In genomic region chr4:57501715-57502114, GRCh38 we compare ENCODE assay signal across 16 cellular contexts.
DNase-seq lines count a peak whose midpoint lies in the region; ATAC-seq and TF ChIP-seq lines count a peak whose summit lies in the region.
"Had no signal": no experiment of that assay in that cellular context is flagged by ENCODE, and none has a peak within 500 bp of the region (broad histone marks: within the 10 kb centered on the region; RNA-seq: fewer than 3 reads in every experiment).

No MANE protein-coding gene starts in this region.

- no peak overlapping the region for H4K5ac ChIP-seq in mesendoderm (ENCODE audit: low read length)

- no peak overlapping the region for H3K18ac ChIP-seq in mesendoderm (ENCODE audit: low read length)

- no peaks in the 10 kb centered on the region for H3K36me3 Mint-ChIP-seq in activated T-cell treated with anti-CD3 and anti-CD28 coated beads, Interleukin-2, amount 50 U/mL, for 24 hours (ENCODE audit: low read depth)

- no peak for TF ChIP-seq CTCF in epithelial cell of proximal tubule (conservative IDR thresholded peaks at IDR 0.05; ENCODE audit: low read depth, low read length)

- H3K79me1 ChIP-seq in mesendoderm (ENCODE audit: low read length), result no peaks in the 10 kb centered on the region

- DNase-seq in AG08395 (ENCODE audit: low spot score) (peak; percentile 2), NCI-H226 (peak; percentile 97), epithelial cell of proximal tubule (ENCODE audit: low read depth) (peak; percentile 94), mesendoderm (peak; percentile 84), GDM1 (lab: John Stamatoyannopoulos, UW) (no peak), left lobe of liver (ENCODE audit: low spot score) (no peak)
- no peak for DNase-seq in activated T-cell treated with anti-CD3 and anti-CD28 coated beads, Interleukin-2, amount 50 U/mL, for 24 hours
- DNase-seq: activated CD4-positive, alpha-beta T cell treated with anti-CD3 and anti-CD28 coated beads, Interleukin-2, amount 50 U/mL, for 1 hour; activated naive CD4-positive, alpha-beta T cell; effector CD4-positive, alpha-beta T cell; HFFc6; NCI-H526 treated with DMSO at 0.1 percent for 48 hours; stimulated activated CD4-positive, alpha-beta T cell treated with anti-CD3 and anti-CD28 coated beads, Interleukin-2, amount 100 ng/mL, for 48 hours had no signal

- no peak overlapping the region for H3K4me3 Mint-ChIP-seq in activated T-cell treated with anti-CD3 and anti-CD28 coated beads, Interleukin-2, amount 50 U/mL, for 24 hours
- H3K4me3 Mint-ChIP-seq: B cell; HFFc6; stimulated activated naive CD8-positive, alpha-beta T cell treated with anti-CD3 and anti-CD28 coated beads, Interleukin-15, Interleukin-2, amounts not matched to agents 100 ng/mL and 50 ng/mL, for 24 hours had no signal

- H3K4ac ChIP-seq in mesendoderm (ENCODE audit: low read depth, low read length), result no peak overlapping the region

- H3K27me3 ChIP-seq in mesendoderm (ENCODE audit: insufficient read depth, low read length, poor library complexity), result no peaks in the 10 kb centered on the region

- H3K27ac ChIP-seq in mesendoderm (ENCODE audit: low read depth, low read length), result no peak overlapping the region

- no peaks in the 10 kb centered on the region for H3K4me1 ChIP-seq in mesendoderm (ENCODE audit: control insufficient read depth, low read depth, low read length)

- no peaks in the 10 kb centered on the region for H3K36me3 ChIP-seq in mesendoderm (ENCODE audit: control insufficient read depth, insufficient read depth, low read length)

- no peak overlapping the region for H2BK120ac ChIP-seq in mesendoderm (ENCODE audit: low read depth, low read length)

- H3K4me1 Mint-ChIP-seq in activated T-cell treated with anti-CD3 and anti-CD28 coated beads, Interleukin-2, amount 50 U/mL, for 24 hours (ENCODE audit: low read depth), result no peaks in the 10 kb centered on the region
- H3K4me1 Mint-ChIP-seq: B cell had no signal

- no peaks in the 10 kb centered on the region for H3K79me2 ChIP-seq in mesendoderm (ENCODE audit: control insufficient read depth, insufficient read depth, low read length)

- H3K9ac ChIP-seq in mesendoderm (ENCODE audit: low read length), result no peak overlapping the region

- H3K23ac ChIP-seq in mesendoderm (ENCODE audit: low read length), result no peak overlapping the region

- no peaks in the 10 kb centered on the region for H3K9me3 Mint-ChIP-seq in activated T-cell treated with anti-CD3 and anti-CD28 coated beads, Interleukin-2, amount 50 U/mL, for 24 hours

- no peak overlapping the region for H2AK5ac ChIP-seq in mesendoderm (ENCODE audit: low read length)

- no peak overlapping the region for H4K8ac ChIP-seq in mesendoderm (ENCODE audit: low read depth, low read length)

- H3K4me2 ChIP-seq in mesendoderm (ENCODE audit: low read length), result no peak overlapping the region

- no peak overlapping the region for H2BK15ac ChIP-seq in mesendoderm (replicated peaks; ENCODE audit: low read depth)

- H3K4me3 ChIP-seq in epithelial cell of proximal tubule (ENCODE audit: low read depth, low read length), result no peak overlapping the region
- H3K4me3 ChIP-seq in mesendoderm (ENCODE audit: low read length), result no peak overlapping the region

- no peak for ATAC-seq in HG03354 (IDR thresholded peaks at IDR 0.05; ENCODE audit: poor library complexity, severe bottlenecking, unreplicated experiment)
- ATAC-seq in left lobe of liver, result no peak

- H3K56ac ChIP-seq in mesendoderm (ENCODE audit: low read length), result no peak overlapping the region

- no peak overlapping the region for H3K27ac Mint-ChIP-seq in activated T-cell treated with anti-CD3 and anti-CD28 coated beads, Interleukin-2, amount 50 U/mL, for 24 hours
- H3K27ac Mint-ChIP-seq: B cell; HFFc6; stimulated activated naive CD8-positive, alpha-beta T cell treated with anti-CD3 and anti-CD28 coated beads, Interleukin-15, Interleukin-2, amounts not matched to agents 100 ng/mL and 50 ng/mL, for 24 hours had no signal

- H2BK5ac ChIP-seq in mesendoderm (ENCODE audit: low read length), result no peak overlapping the region

- no CpG with 5 or more reads among the region's 4 CpGs for WGBS in mesendoderm (ENCODE audit: extremely low coverage, insufficient coverage, low lambda C conversion rate)

- no peaks in the 10 kb centered on the region for H3K27me3 Mint-ChIP-seq in activated T-cell treated with anti-CD3 and anti-CD28 coated beads, Interleukin-2, amount 50 U/mL, for 24 hours
- H3K27me3 Mint-ChIP-seq: B cell; stimulated activated naive CD8-positive, alpha-beta T cell treated with anti-CD3 and anti-CD28 coated beads, Interleukin-15, Interleukin-2, amounts not matched to agents 100 ng/mL and 50 ng/mL, for 24 hours had no signal

Comparison
In these comparisons a context has a peak if more than half of its experiments do, and no peak if none do; other contexts are left out.
1. DNase-seq: peak in AG08395 (single experiment), NCI-H226 (single experiment), epithelial cell of proximal tubule (single experiment) and mesendoderm (single experiment); none in GDM1 (single experiment), left lobe of liver (single experiment) and activated T-cell treated with anti-CD3 and anti-CD28 coated beads, Interleukin-2, amount 50 U/mL, for 24 hours (single experiment).